In genomic region chr17:72683506-72684404, GRCh38 we compare ENCODE assay signal across 10 cellular contexts.
DNase-seq lines count a peak whose midpoint lies in the region; ATAC-seq and TF ChIP-seq lines count a peak whose summit lies in the region.
"Had no signal": no experiment of that assay in that cellular context is flagged by ENCODE, and none has a peak within 500 bp of the region (broad histone marks: within the 10 kb centered on the region; RNA-seq: fewer than 3 reads in every experiment).

No MANE protein-coding gene starts in this region.

- H3K79me2 ChIP-seq in hepatocyte = no peaks in the 10 kb centered on the region
- H3K79me2 ChIP-seq: parathyroid adenoma had no signal

- ATAC-seq in left ventricle myocardium superior (peak; percentile 28), left cardiac atrium (no peak)

- TF ChIP-seq CTCF in RWPE1 (conservative IDR thresholded peaks at IDR 0.05; ENCODE audit: low read depth) (no peak), hepatocyte (IDR thresholded peaks at IDR 0.05; ENCODE audit: poor library complexity) (no peak)

- H3K9me2 ChIP-seq in hepatocyte (replicated peaks; ENCODE audit: insufficient read depth) = no peaks in the 10 kb centered on the region

- no peaks in the 10 kb centered on the region for H3K4me1 Mint-ChIP-seq in CD8-positive, alpha-beta memory T cell
- H3K4me1 Mint-ChIP-seq: IgD-negative memory B cell had no signal

- peaks cover 29% of the 10 kb centered on the region for H3K4me1 ChIP-seq in hepatocyte (ENCODE audit: insufficient read depth)
- H3K4me1 ChIP-seq in CD8-positive, alpha-beta memory T cell (ENCODE audit: insufficient read depth, low read length) = no peaks in the 10 kb centered on the region
- H3K4me1 ChIP-seq: parathyroid adenoma had no signal

- H3K9me3 ChIP-seq in hepatocyte (ENCODE audit: low read depth) = no peaks in the 10 kb centered on the region
- no peaks in the 10 kb centered on the region for H3K9me3 ChIP-seq in CD8-positive, alpha-beta memory T cell (ENCODE audit: low read length)

- 30% methylated on average over 10 of the region's 10 CpGs for WGBS in hepatocyte (ENCODE audit: low lambda C conversion rate, missing lambda C conversion rate)

- intact Hi-C loops in left ventricle myocardium superior (cut with micrococcal nuclease) (no loop called here), left cardiac atrium (cut with DNase I) (no loop called here)

- no peak overlapping the region for H3K4me3 Mint-ChIP-seq in CD8-positive, alpha-beta memory T cell
- H3K4me3 Mint-ChIP-seq: IgD-negative memory B cell had no signal

- H3K4me2 ChIP-seq in hepatocyte = peak overlapping the region; percentile 50

- no peaks in the 10 kb centered on the region for H4K20me1 ChIP-seq in hepatocyte (ENCODE audit: insufficient read depth, poor library complexity, severe bottlenecking)

- H3K27ac ChIP-seq in RWPE1 = peak overlapping the region; percentile 91
- H3K27ac ChIP-seq in hepatocyte = peak overlapping the region; percentile 66
- no peak overlapping the region for H3K27ac ChIP-seq in CD8-positive, alpha-beta memory T cell (ENCODE audit: low read depth, low read length)
- H3K27ac ChIP-seq: parathyroid adenoma had no signal

- H3K36me3 ChIP-seq in hepatocyte (replicated peaks; ENCODE audit: insufficient read depth, low read depth) = no peaks in the 10 kb centered on the region
- H3K36me3 ChIP-seq in CD8-positive, alpha-beta memory T cell (ENCODE audit: insufficient read depth, low read length) = no peaks in the 10 kb centered on the region

- no peak overlapping the region for H3K4me3 ChIP-seq in hepatocyte
- H3K4me3 ChIP-seq in CD8-positive, alpha-beta memory T cell (ENCODE audit: low read length) = no peak overlapping the region

- H3K9me3 Mint-ChIP-seq in CD8-positive, alpha-beta memory T cell = peaks cover 0 to 2% (median 0%) of the 10 kb centered on the region in 5 donors
- H3K9me3 Mint-ChIP-seq: IgD-negative memory B cell had no signal

- DNase-seq in left ventricle myocardium superior (no peak), left cardiac atrium (no peak), RWPE1 (ENCODE audit: low spot score) (peak; percentile 96), hepatocyte (ENCODE audit: low spot score) (peak; percentile 84), retina (no peak)
- DNase-seq in NK-92 treated with Interleukin-12 subunit alpha and Interleukin-12 subunit beta, amount 100 ng/mL, for 24 hours (lab: John Stamatoyannopoulos, UW) = no peak
- no peak for DNase-seq in CD8-positive, alpha-beta memory T cell
- DNase-seq in stimulated activated naive CD4-positive, alpha-beta T cell (lab: John Stamatoyannopoulos, UW) = no peak

- POLR2A ChIA-PET in RWPE1 (lab: Yijun Ruan, JAX; ENCODE audit: low non-redundant PET) = interaction anchor here (0.6 kb wide), 1 partner anchor 92 kb away, joined by 4 read pairs; no protein-coding TSS in a partner anchor
- POLR2A ChIA-PET in CD8-positive, alpha-beta memory T cell (lab: Charles Lee) = no interaction called here

- H3K27me3 Mint-ChIP-seq in CD8-positive, alpha-beta memory T cell = no peaks in the 10 kb centered on the region
- H3K27me3 Mint-ChIP-seq: IgD-negative memory B cell had no signal

- H3K27ac Mint-ChIP-seq in CD8-positive, alpha-beta memory T cell = peak overlapping the region in 1 of 8 donors; percentile 45
- H3K27ac Mint-ChIP-seq: IgD-negative memory B cell had no signal

- H2AFZ ChIP-seq in hepatocyte = no peak overlapping the region
- H2AFZ ChIP-seq: parathyroid adenoma had no signal

- H3K36me3 Mint-ChIP-seq in CD8-positive, alpha-beta memory T cell = peaks cover 0 to 27% (median 0%) of the 10 kb centered on the region in 3 donors

- CTCF ChIA-PET in RWPE1 (lab: Yijun Ruan, JAX) = interaction anchor here (0.7 to 1.0 kb wide), 3 partner anchors 45 to 362 kb away, joined by 3 read pairs; no protein-coding TSS in a partner anchor
- CTCF ChIA-PET in CD8-positive, alpha-beta memory T cell (lab: Charles Lee) = no interaction called here

- no peaks in the 10 kb centered on the region for H3K27me3 ChIP-seq in hepatocyte
- no peaks in the 10 kb centered on the region for H3K27me3 ChIP-seq in CD8-positive, alpha-beta memory T cell (ENCODE audit: insufficient read depth, low read length, poor library complexity, severe bottlenecking)

Comparison
In these comparisons a context has a peak if more than half of its experiments do, and no peak if none do; other contexts are left out.
1. DNase-seq: peak in RWPE1 (single experiment) and hepatocyte (single experiment); none in left ventricle myocardium superior (single experiment), left cardiac atrium (single experiment), NK-92 treated with Interleukin-12 subunit alpha and Interleukin-12 subunit beta, amount 100 ng/mL, for 24 hours (single experiment), retina (single experiment), CD8-positive, alpha-beta memory T cell (0 of 5) and stimulated activated naive CD4-positive, alpha-beta T cell (0 of 6).